Comparison of ENCODE assay signal across 15 cellular contexts in the genomic region with DNA sequence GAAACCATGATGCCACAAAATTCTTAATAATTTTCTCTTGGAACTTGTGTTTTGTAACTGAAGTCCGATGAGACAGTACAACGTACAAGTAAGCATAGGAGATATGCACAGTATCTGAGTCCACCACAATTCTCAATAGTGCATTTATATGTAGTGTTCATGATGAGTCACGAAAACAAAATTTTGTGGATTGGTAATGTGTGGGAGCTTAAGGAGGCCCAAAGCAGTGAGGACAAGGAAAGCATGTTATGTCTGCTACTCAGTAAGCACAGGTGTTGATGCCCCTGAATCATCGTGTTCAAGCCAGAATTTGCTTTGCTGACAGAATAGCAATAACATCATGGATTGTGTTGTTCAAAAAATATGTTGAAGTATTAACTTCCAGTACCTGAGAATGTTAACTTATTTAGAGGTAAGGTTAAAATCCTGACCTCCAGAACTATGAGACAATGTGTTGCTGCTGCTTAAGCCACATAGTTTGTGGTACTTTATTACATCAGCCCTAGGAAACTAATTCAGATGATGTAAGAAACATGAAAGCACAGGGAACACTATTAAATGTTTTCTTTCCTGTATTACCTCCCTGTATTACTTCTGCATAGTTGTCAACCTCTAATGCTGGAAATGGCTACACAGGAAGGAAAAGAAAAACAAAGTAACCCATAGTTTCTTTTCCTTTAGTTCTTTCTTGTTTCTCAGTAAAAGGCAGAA.
"Had no signal": no experiment of that assay in that cellular context is flagged by ENCODE, and none has a peak within 500 bp of the region (broad histone marks: within the 10 kb centered on the region; RNA-seq: fewer than 3 reads in every experiment).

No MANE protein-coding gene starts in this region.

- H3K4me1 ChIP-seq: body of pancreas, gastrocnemius medialis had no signal

- H3K4me1 Mint-ChIP-seq: neural crest cell; stimulated activated naive CD8-positive, alpha-beta T cell treated with anti-CD3 and anti-CD28 coated beads, Interleukin-15, amount 100 ng/mL, for 72 hours had no signal

- H3K9me3 Mint-ChIP-seq: activated CD8-positive, alpha-beta T cell treated with anti-CD3 and anti-CD28 coated beads for 36 hours had no signal

- ATAC-seq: activated CD8-positive, alpha-beta T cell treated with anti-CD3 and anti-CD28 coated beads for 36 hours; body of pancreas; effector memory CD8-positive, alpha-beta T cell; esophagus mucosa; gastrocnemius medialis; left ventricle myocardium superior; stimulated activated naive CD8-positive, alpha-beta T cell treated with anti-CD3 and anti-CD28 coated beads, Interleukin-15, amount 100 ng/mL, for 72 hours had no signal

- H3K4me3 ChIP-seq: body of pancreas, gastrocnemius medialis had no signal

- H3K36me3 ChIP-seq: gastrocnemius medialis had no signal

- H3K27me3 ChIP-seq: body of pancreas, gastrocnemius medialis had no signal

- H3K9me3 ChIP-seq: body of pancreas, gastrocnemius medialis had no signal

- H3K27me3 Mint-ChIP-seq: activated CD8-positive, alpha-beta T cell treated with anti-CD3 and anti-CD28 coated beads for 36 hours; dendritic cell treated with granulocyte-macrophage colony-stimulating factor and Interleukin-4, amounts not matched to agents 40 ng/mL and 50 ng/mL, for 4 days; effector memory CD8-positive, alpha-beta T cell; stimulated activated naive CD8-positive, alpha-beta T cell treated with anti-CD3 and anti-CD28 coated beads, Interleukin-15, amount 100 ng/mL, for 72 hours had no signal

- H3K4me3 Mint-ChIP-seq: activated CD8-positive, alpha-beta T cell treated with anti-CD3 and anti-CD28 coated beads for 36 hours; activated naive CD4-positive, alpha-beta T cell treated with anti-CD3 and anti-CD28 coated beads for 36 hours; dendritic cell treated with granulocyte-macrophage colony-stimulating factor and Interleukin-4, amounts not matched to agents 40 ng/mL and 50 ng/mL, for 4 days; effector memory CD8-positive, alpha-beta T cell; neural crest cell; stimulated activated naive CD8-positive, alpha-beta T cell treated with anti-CD3 and anti-CD28 coated beads, Interleukin-15, amount 100 ng/mL, for 72 hours had no signal

- H3K27ac Mint-ChIP-seq: activated CD8-positive, alpha-beta T cell treated with anti-CD3 and anti-CD28 coated beads for 36 hours; activated naive CD4-positive, alpha-beta T cell treated with anti-CD3 and anti-CD28 coated beads for 36 hours; dendritic cell treated with granulocyte-macrophage colony-stimulating factor and Interleukin-4, amounts not matched to agents 40 ng/mL and 50 ng/mL, for 4 days; effector memory CD8-positive, alpha-beta T cell; stimulated activated naive CD8-positive, alpha-beta T cell treated with anti-CD3 and anti-CD28 coated beads, Interleukin-15, amount 100 ng/mL, for 72 hours had no signal

- H3K27ac ChIP-seq: body of pancreas, gastrocnemius medialis had no signal

- DNase-seq: activated CD4-positive, alpha-beta T cell treated with anti-CD3 and anti-CD28 coated beads for 4 hours; activated CD8-positive, alpha-beta memory T cell treated with anti-CD3 and anti-CD28 coated beads, Interleukin-2, amount 50 U/mL, for 4 hours; activated CD8-positive, alpha-beta T cell treated with anti-CD3 and anti-CD28 coated beads for 36 hours; activated naive CD4-positive, alpha-beta T cell treated with anti-CD3 and anti-CD28 coated beads for 36 hours; body of pancreas; effector memory CD8-positive, alpha-beta T cell; gastrocnemius medialis; left ventricle myocardium superior; mesendoderm; stimulated activated CD4-positive, alpha-beta T cell treated with anti-CD3 and anti-CD28 coated beads, Interleukin-4, amount 100 ng/mL, for 24 hours; stimulated activated naive CD8-positive, alpha-beta T cell treated with anti-CD3 and anti-CD28 coated beads, Interleukin-15, amount 100 ng/mL, for 72 hours; T-helper 9 cell had no signal
